8 cellular contexts compared by ENCODE assay signal in genomic region chr17:21286066-21286770, GRCh38. TPM values are rescaled to one million over a fixed set of nuclear protein-coding genes. Genes with fewer than 3 reads are reported as not detected.
DNase-seq lines count a peak whose midpoint lies in the region; ATAC-seq and TF ChIP-seq lines count a peak whose summit lies in the region.

No MANE protein-coding gene starts in this region.

- peak; percentile 53 for ATAC-seq in PC-3
- no peak for ATAC-seq in HG03139 (IDR thresholded peaks at IDR 0.05; ENCODE audit: unreplicated experiment)

- H4K20me1 ChIP-seq in PC-3 (ENCODE audit: low read length) = peaks cover 49% of the 10 kb centered on the region

- H3F3A ChIP-seq in PC-3 (ENCODE audit: low read length, unreplicated experiment) = no peaks in the 10 kb centered on the region

- H3K4me3 ChIP-seq in PC-3 (ENCODE audit: low read length) = peak overlapping the region; percentile 87
- H3K4me3 ChIP-seq in brain microvascular endothelial cell (ENCODE audit: low read depth, low read length) = peak overlapping the region; percentile 78
- peak overlapping the region; percentile 65 to 98 (median 77) for H3K4me3 ChIP-seq in skin epidermis

- peaks cover 56% of the 10 kb centered on the region for H3K4me1 ChIP-seq in PC-3 (ENCODE audit: insufficient read depth, low read length)

- H3K36me3 ChIP-seq in PC-3 (ENCODE audit: low read depth, low read length) (no peaks in the 10 kb centered on the region; the same call in 1 of the 2 replicates), brain microvascular endothelial cell (replicated peaks) (no peaks in the 10 kb centered on the region)

- CTCF ChIA-PET in PC-3 (lab: Charles Lee) = interaction anchor here (0.5 kb wide), 1 partner anchor 293 kb away, joined by 8 read pairs; no protein-coding TSS in a partner anchor

- H3K27ac ChIP-seq in PC-3 (ENCODE audit: low read length) (peak overlapping the region; percentile 96), brain microvascular endothelial cell (peak overlapping the region; percentile 83), skin epidermis (peak overlapping the region; percentile 36 to 97 (median 94))

- no peak overlapping the region for H2AFZ ChIP-seq in PC-3 (ENCODE audit: low read length)

- intact Hi-C loops in PC-3 (cut with micrococcal nuclease) = no loop called here

- DNase-seq in CD1c-positive myeloid dendritic cell (ENCODE audit: extremely low spot score) (peak; percentile 94), HS-5 (ENCODE audit: low read depth) (peak; percentile 91), PC-3 (peak; percentile 99), brain microvascular endothelial cell (peak; percentile 98), islet precursor cell (peak; percentile 98), globus pallidus (ENCODE audit: low spot score) (no peak)

- H3K27me3 ChIP-seq in PC-3 (ENCODE audit: low read length) (peaks cover 5% of the 10 kb centered on the region; the same call in 1 of the 2 replicates), brain microvascular endothelial cell (replicated peaks) (no peaks in the 10 kb centered on the region)

- peaks cover 65% of the 10 kb centered on the region for H3K79me2 ChIP-seq in PC-3 (ENCODE audit: low read length)

- in situ Hi-C loops in brain microvascular endothelial cell (cut with HindIII; ENCODE audit: low pct_ligation_motif_present, low sequenced_read_pairs) = no loop called here

- TF ChIP-seq CTCF in PC-3 (conservative IDR thresholded peaks at IDR 0.05; ENCODE audit: low read depth, low read length) = no peak
- TF ChIP-seq CTCF in brain microvascular endothelial cell (IDR thresholded peaks at IDR 0.05; ENCODE audit: low read depth, low read length, missing control alignments) = no peak

- H3K9me3 ChIP-seq in PC-3 (ENCODE audit: low read length) = no peaks in the 10 kb centered on the region

- POLR2A ChIA-PET in PC-3 (lab: Charles Lee; ENCODE audit: unreplicated experiment) = interaction anchor here (0.6 kb wide), 1 partner anchor 338 kb away, joined by 3 read pairs; no protein-coding TSS in a partner anchor

- TSS peak; percentile 90 for BruUV-seq in PC-3 (replicated peaks; lab: Mats Ljungman, UMichigan)

- no peaks in the 10 kb centered on the region for H3K9me2 ChIP-seq in PC-3 (replicated peaks; ENCODE audit: low read length)

- peak overlapping the region; percentile 89 for H3K9ac ChIP-seq in PC-3 (ENCODE audit: low read length)

- peak overlapping the region; percentile 92 for H3K4me2 ChIP-seq in PC-3 (ENCODE audit: low read length)

RNA-seq across cellular contexts. Expression of gene MAP2K3, which starts 1.7 kb away (rescaled TPM):
- total RNA-seq in PC-3 (2014; rRNA removed) = 54.0 and 75.2 TPM in 2 replicates

RNA-seq across cellular contexts. Expression of gene NATD1, which starts 33.0 kb away (rescaled TPM):
- 0.69 and 0.73 TPM in 2 replicates for total RNA-seq in PC-3 (2014; rRNA removed)
